9 cellular contexts compared by ENCODE assay signal in the genomic region with DNA sequence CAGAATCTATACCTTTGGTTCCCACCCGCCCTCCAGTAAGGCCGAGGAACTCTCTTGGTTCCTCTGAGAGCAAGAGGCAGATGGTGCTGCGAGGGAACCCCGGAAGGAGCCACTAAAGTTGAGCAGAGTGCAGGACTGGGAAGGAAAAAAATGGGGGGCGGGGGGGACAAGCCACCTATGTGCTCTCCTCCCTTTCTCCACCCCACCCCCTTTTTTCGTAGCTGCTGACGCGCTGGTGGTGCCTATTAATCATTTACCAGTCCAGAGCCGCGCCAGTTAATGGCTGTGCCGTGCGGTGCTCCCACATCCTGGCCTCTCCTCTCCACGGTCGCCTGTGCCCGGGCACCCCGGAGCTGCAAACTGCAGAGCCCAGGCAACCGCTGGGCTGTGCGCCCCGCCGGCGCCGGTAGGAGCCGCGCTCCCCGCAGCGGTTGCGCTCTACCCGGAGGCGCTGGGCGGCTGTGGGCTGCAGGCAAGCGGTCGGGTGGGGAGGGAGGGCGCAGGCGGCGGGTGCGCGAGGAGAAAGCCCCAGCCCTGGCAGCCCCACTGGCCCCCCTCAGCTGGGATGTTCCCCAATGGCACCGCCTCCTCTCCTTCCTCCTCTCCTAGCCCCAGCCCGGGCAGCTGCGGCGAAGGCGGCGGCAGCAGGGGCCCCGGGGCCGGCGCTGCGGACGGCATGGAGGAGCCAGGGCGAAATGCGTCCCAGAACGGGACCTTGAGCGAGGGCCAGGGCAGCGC. TPM values are rescaled to one million over a fixed set of nuclear protein-coding genes. Genes with fewer than 3 reads are reported as not detected.
DNase-seq lines count a peak whose midpoint lies in the region; ATAC-seq and TF ChIP-seq lines count a peak whose summit lies in the region.
"Had no signal": no experiment of that assay in that cellular context is flagged by ENCODE, and none has a peak within 500 bp of the region (broad histone marks: within the 10 kb centered on the region; RNA-seq: fewer than 3 reads in every experiment).

No MANE protein-coding gene starts in this region.

- ATAC-seq in GM18517 (IDR thresholded peaks at IDR 0.05; ENCODE audit: unreplicated experiment) (no peak), GM18520 (IDR thresholded peaks at IDR 0.05; ENCODE audit: unreplicated experiment) (no peak), HG03175 (IDR thresholded peaks at IDR 0.05; ENCODE audit: unreplicated experiment) (no peak)

- H3K4me3 Mint-ChIP-seq in activated naive CD8-positive, alpha-beta T cell: peak overlapping the region; percentile 77

- H3K27ac ChIP-seq in iPS-18a (ENCODE audit: low read length) (no peak overlapping the region), smooth muscle cell (ENCODE audit: low read depth) (no peak overlapping the region)

- H3K36me3 ChIP-seq in iPS-18a (ENCODE audit: control insufficient read depth, low read depth, low read length): no peaks in the 10 kb centered on the region
- no peaks in the 10 kb centered on the region for H3K36me3 ChIP-seq in smooth muscle cell (ENCODE audit: low read depth)

- peak; percentile 19 for TF ChIP-seq CTCF in smooth muscle cell (IDR thresholded peaks at IDR 0.05; ENCODE audit: borderline replicate concordance, insufficient read depth, poor library complexity, severe bottlenecking)

- H3K4me1 Mint-ChIP-seq in activated naive CD8-positive, alpha-beta T cell (ENCODE audit: low read depth): peaks cover 28% of the 10 kb centered on the region

- H3K27me3 ChIP-seq in iPS-18a (ENCODE audit: control insufficient read depth, insufficient read depth, low read length): peaks cover 90% of the 10 kb centered on the region
- peaks cover 11% of the 10 kb centered on the region for H3K27me3 ChIP-seq in smooth muscle cell (ENCODE audit: low read depth)

- H3K9ac ChIP-seq in iPS-18a (ENCODE audit: low read length) (no peak overlapping the region), smooth muscle cell (ENCODE audit: low read depth) (no peak overlapping the region)

- WGBS in smooth muscle cell (ENCODE audit: low lambda C conversion rate): 3% methylated on average over 46 of the region's 53 CpGs

- DNase-seq in NCI-H82 (lab: John Stamatoyannopoulos, UW) (peak; percentile 40), NCI-H82 treated with DMSO at 0.1 percent for 48 hours (lab: John Stamatoyannopoulos, UW; ENCODE audit: unreplicated experiment) (no peak), smooth muscle cell (lab: John Stamatoyannopoulos, UW; ENCODE audit: unreplicated experiment) (peak; percentile 17)

- H3K9me3 ChIP-seq in iPS-18a (ENCODE audit: control insufficient read depth, low read depth, low read length): no peaks in the 10 kb centered on the region
- no peaks in the 10 kb centered on the region for H3K9me3 ChIP-seq in smooth muscle cell (replicated peaks; ENCODE audit: low read depth)

- H2AFZ ChIP-seq in smooth muscle cell (ENCODE audit: low read depth): peak overlapping the region; percentile 75

- H3K4me1 ChIP-seq in iPS-18a (ENCODE audit: control insufficient read depth, low read depth, low read length): peaks cover 8% of the 10 kb centered on the region
- peaks cover 10% of the 10 kb centered on the region for H3K4me1 ChIP-seq in smooth muscle cell (ENCODE audit: low read depth)

- peaks cover 40% of the 10 kb centered on the region for H3K27me3 Mint-ChIP-seq in activated naive CD8-positive, alpha-beta T cell

- no peak overlapping the region for H3K27ac Mint-ChIP-seq in activated naive CD8-positive, alpha-beta T cell

- H4K20me1 ChIP-seq in smooth muscle cell (ENCODE audit: low read depth): no peaks in the 10 kb centered on the region

- peaks cover 18% of the 10 kb centered on the region for H3K79me2 ChIP-seq in smooth muscle cell (ENCODE audit: low read depth)

- peaks cover 5% of the 10 kb centered on the region for H3K36me3 Mint-ChIP-seq in activated naive CD8-positive, alpha-beta T cell

- peak overlapping the region; percentile 96 for H3K4me2 ChIP-seq in smooth muscle cell

- H3K4me3 ChIP-seq in iPS-18a (ENCODE audit: low read length) (peak overlapping the region; percentile 54), smooth muscle cell (peak overlapping the region; percentile 65)

- H3F3A ChIP-seq in smooth muscle cell (ENCODE audit: low read depth): no peaks in the 10 kb centered on the region

- H3K9me3 Mint-ChIP-seq in activated naive CD8-positive, alpha-beta T cell (ENCODE audit: low read depth): no peaks in the 10 kb centered on the region

RNA-seq across cellular contexts. Expression of a gene that starts 1.3 kb away (rescaled TPM):
- total RNA-seq in smooth muscle cell: 11.3 and 11.5 TPM in 2 replicates
- 12.3 and 12.6 TPM in 2 replicates for polyA plus RNA-seq in smooth muscle cell
- total RNA-seq: SK-MEL-5 had no signal

RNA-seq across cellular contexts. Expression of a gene that starts 46.9 kb away (rescaled TPM):
- 12.0 and 13.0 TPM in 2 replicates for total RNA-seq in smooth muscle cell
- polyA plus RNA-seq in smooth muscle cell: 15.6 and 23.8 TPM in 2 replicates
- total RNA-seq: SK-MEL-5 had no signal
